In the genomic region with DNA sequence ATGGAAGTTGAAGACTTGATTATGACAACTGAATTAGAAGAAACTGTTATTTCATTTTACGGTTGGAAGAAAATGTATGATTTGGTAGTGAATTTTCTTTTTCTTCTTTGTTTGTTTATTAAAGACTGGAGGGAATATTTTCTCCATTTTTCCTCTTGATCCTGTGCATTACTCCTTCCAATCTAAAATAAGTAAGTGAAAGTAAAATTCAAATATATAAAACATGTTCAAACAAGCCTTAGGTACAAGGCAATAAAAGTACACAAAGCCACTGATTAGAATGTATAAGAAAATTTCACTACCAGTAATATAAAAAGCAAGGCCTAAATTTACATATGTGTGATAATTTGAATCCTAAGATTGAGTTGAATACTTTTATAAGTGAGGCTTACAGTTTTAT, we compare ENCODE assay signal across 19 cellular contexts.
DNase-seq lines count a peak whose midpoint lies in the region; ATAC-seq, FAIRE-seq and TF ChIP-seq lines count a peak whose summit lies in the region.
"Had no signal": no experiment of that assay in that cellular context is flagged by ENCODE, and none has a peak within 500 bp of the region (broad histone marks: within the 10 kb centered on the region; RNA-seq: fewer than 3 reads in every experiment).

No MANE protein-coding gene starts in this region.

- POLR2A ChIA-PET in K562 (lab: Yijun Ruan, JAX) = no interaction called here

- intact Hi-C loops in left ventricle myocardium inferior (cut with micrococcal nuclease) (no loop called here), K562 (cut with micrococcal nuclease) (no loop called here)

- peaks cover 24% of the 10 kb centered on the region for H3K4me1 ChIP-seq in left ventricle myocardium inferior
- H3K4me1 ChIP-seq in right atrium auricular region = no peaks in the 10 kb centered on the region
- H3K4me1 ChIP-seq in K562 (replicated peaks in 1 of 2; ENCODE audit: control insufficient read depth in 2 of 2, insufficient read depth in 2 of 2, low read length in 2 of 2) = no peaks in the 10 kb centered on the region

- H3K9ac ChIP-seq in K562 (ENCODE audit: insufficient read depth in 1 of 2, low read depth in 2 of 2, low read length in 2 of 2) = no peak overlapping the region

- H3K9me3 Mint-ChIP-seq in mesothelial cell of epicardium = peaks cover 18% of the 10 kb centered on the region

- no peak for FAIRE-seq in K562 (lab: Jason Lieb, UNC)
- FAIRE-seq in frontal cortex (lab: Jason Lieb, UNC) = no peak
- FAIRE-seq: GM12892, H1, HepG2 had no signal

- no peaks in the 10 kb centered on the region for H3K27me3 Mint-ChIP-seq in mesothelial cell of epicardium (ENCODE audit: low read depth)

- H4K20me1 ChIP-seq in K562 (replicated peaks; ENCODE audit: control insufficient read depth, insufficient read depth, low read length) = no peaks in the 10 kb centered on the region

- no peak for TF ChIP-seq RAD21 in K562 (CRISPR knock-in tag; conservative IDR thresholded peaks at IDR 0.05 in 1 of 2, IDR thresholded peaks at IDR 0.05 in 1 of 2)

- H3K27me3 ChIP-seq in left ventricle myocardium inferior (ENCODE audit: low read depth) (no peaks in the 10 kb centered on the region), right atrium auricular region (no peaks in the 10 kb centered on the region), K562 (ENCODE audit: control insufficient read depth in 2 of 2, insufficient read depth in 2 of 2, low read length in 2 of 2) (no peaks in the 10 kb centered on the region)

- CTCF ChIA-PET in K562 (lab: Yijun Ruan, JAX; ENCODE audit: low intra/inter-chr PET ratio) = no interaction called here

- peak overlapping the region; percentile 78 for H3K27ac ChIP-seq in left ventricle myocardium inferior (replicated peaks)
- no peak overlapping the region for H3K27ac ChIP-seq in right atrium auricular region
- no peak overlapping the region for H3K27ac ChIP-seq in K562 (ENCODE audit: extremely low read depth, low read depth, low read length)
- H3K27ac ChIP-seq: C4-2B had no signal

- no peak overlapping the region for H3K4me3 Mint-ChIP-seq in mesothelial cell of epicardium

- H3K4me3 ChIP-seq in left ventricle myocardium inferior (no peak overlapping the region), right atrium auricular region (no peak overlapping the region), K562 (no peak overlapping the region)

- no peaks in the 10 kb centered on the region for H3K36me3 ChIP-seq in left ventricle myocardium inferior
- no peaks in the 10 kb centered on the region for H3K36me3 ChIP-seq in right atrium auricular region
- H3K36me3 ChIP-seq in K562 (ENCODE audit: control insufficient read depth, insufficient read depth, low read length) = no peaks in the 10 kb centered on the region

- no peak overlapping the region for H3K4me2 ChIP-seq in K562 (ENCODE audit: insufficient read depth, low read length)

- TF ChIP-seq EP300 in K562 (IDR thresholded peaks at IDR 0.05; ENCODE audit: low read length) = no peak

- DNase-seq in left ventricle myocardium inferior (no peak), right atrium auricular region (ENCODE audit: low spot score) (no peak), K562 (ENCODE audit: extremely low read depth in 1 of 4, low spot score in 3 of 4) (no peak), mesothelial cell of epicardium (ENCODE audit: low spot score in 2 of 2, unreplicated experiment in 2 of 2) (no peak), GM03348 (ENCODE audit: low spot score) (no peak), KBM-7 (no peak), SW 1271 (lab: John Stamatoyannopoulos, UW) (no peak), frontal cortex (ENCODE audit: low spot score in 2 of 2) (no peak)
- DNase-seq: GF-D8; Karpas-422; NCI-H187; NCI-H345; NK-92 treated with Interleukin-12 subunit alpha and Interleukin-12 subunit beta, amount 100 ng/mL, for 24 hours; OCI-M1; SHP77 treated with DMSO at 0.1 percent for 48 hours had no signal

- no peak for TF ChIP-seq POLR2A in K562 (conservative IDR thresholded peaks at IDR 0.05)

- no TSS peak for BruUV-seq in K562 (replicated peaks; lab: Mats Ljungman, UMichigan)

- H3K9me1 ChIP-seq in K562 (ENCODE audit: control insufficient read depth, insufficient read depth, low read length) = no peaks in the 10 kb centered on the region

- no peaks in the 10 kb centered on the region for H3K36me3 Mint-ChIP-seq in mesothelial cell of epicardium

- H3K79me2 ChIP-seq in K562 (ENCODE audit: control insufficient read depth, insufficient read depth, low read length) = no peaks in the 10 kb centered on the region

- peak overlapping the region; percentile 23 for H3K27ac Mint-ChIP-seq in mesothelial cell of epicardium

- in situ Hi-C loops in K562 (cut with MboI) = no loop called here
- in situ Hi-C loops in KBM-7 (cut with MboI; ENCODE audit: low pct_unique_long_range_greater_than_20kb, low sequenced_read_pairs) = no loop called here

- ATAC-seq in K562 = no peak
- ATAC-seq: HepG2 had no signal

- TF ChIP-seq CTCF in left ventricle myocardium inferior (IDR thresholded peaks at IDR 0.05; ENCODE audit: borderline replicate concordance) (no peak), right atrium auricular region (IDR thresholded peaks at IDR 0.05) (no peak), K562 (IDR thresholded peaks at IDR 0.05 in 2 of 3, conservative IDR thresholded peaks at IDR 0.05 in 1 of 3; ENCODE audit: insufficient read depth in 2 of 3, low read depth in 1 of 3, low read length in 3 of 3) (no peak), mesothelial cell of epicardium (IDR thresholded peaks at IDR 0.05; ENCODE audit: unreplicated experiment) (no peak)

- H3K9me3 ChIP-seq in left ventricle myocardium inferior (replicated peaks) (peaks cover 13% of the 10 kb centered on the region), right atrium auricular region (no peaks in the 10 kb centered on the region), K562 (replicated peaks; ENCODE audit: control insufficient read depth, insufficient read depth, low read depth, low read length) (no peaks in the 10 kb centered on the region)

- 31% methylated on average over 1 of the region's 1 CpG for WGBS in K562 (ENCODE audit: insufficient coverage, low coverage, missing lambda C conversion rate)

- peak overlapping the region; percentile 44; the same call in 1 of the 2 replicates for H2AFZ ChIP-seq in K562 (ENCODE audit: low read depth, low read length)

- peaks cover 9% of the 10 kb centered on the region for H3K4me1 Mint-ChIP-seq in mesothelial cell of epicardium

TF ChIP-seq in K562, 482 proteins besides CTCF, POLR2A, EP300 and RAD21:
- TF ChIP-seq NR2F6 (CRISPR knock-in tag; IDR thresholded peaks at IDR 0.05) = no peak
